In genomic region chr2:36732701-36733036, GRCh38 we compare ENCODE assay signal across 18 cellular contexts. TPM values are rescaled to one million over a fixed set of nuclear protein-coding genes. Genes with fewer than 3 reads are reported as not detected.
DNase-seq lines count a peak whose midpoint lies in the region; ATAC-seq, FAIRE-seq and TF ChIP-seq lines count a peak whose summit lies in the region.
"Had no signal": no experiment of that assay in that cellular context is flagged by ENCODE, and none has a peak within 500 bp of the region (broad histone marks: within the 10 kb centered on the region; RNA-seq: fewer than 3 reads in every experiment).

No MANE protein-coding gene starts in this region.

- H3K9ac ChIP-seq in K562 (ENCODE audit: insufficient read depth in 1 of 2, low read depth in 2 of 2, low read length in 2 of 2) (no peak overlapping the region), keratinocyte (ENCODE audit: control insufficient read depth, extremely low read depth, insufficient read depth, low read length) (no peak overlapping the region), H9 (ENCODE audit: extremely low read depth, insufficient read length, low read length) (no peak overlapping the region)
- H3K9ac ChIP-seq: BLaER1 treated with 17β-estradiol and CSF1 and Interleukin-3, amounts not matched to agents 10 nM and 100 nM had no signal

- H2BK20ac ChIP-seq in H9 (ENCODE audit: low read depth, low read length, poor library complexity, severe bottlenecking) = no peak overlapping the region

- no peak overlapping the region for H2AK5ac ChIP-seq in H9 (ENCODE audit: insufficient read length, low read length)

- H3K4me3 ChIP-seq in right cardiac atrium (ENCODE audit: low read length) (no peak overlapping the region), K562 (no peak overlapping the region), keratinocyte (ENCODE audit: control insufficient read depth in 2 of 3, extremely low read depth in 1 of 3, insufficient read depth in 2 of 3, low read depth in 1 of 3, low read length in 3 of 3) (no peak overlapping the region)
- H3K4me3 ChIP-seq: BLaER1 treated with 17β-estradiol and CSF1 and Interleukin-3, amounts not matched to agents 10 nM and 100 nM had no signal

- H3K4me2 ChIP-seq in K562 (ENCODE audit: insufficient read depth, low read length) (no peak overlapping the region), keratinocyte (ENCODE audit: control insufficient read depth, extremely low read depth, insufficient read depth, low read depth, low read length) (peak overlapping the region; percentile 33), H9 (ENCODE audit: insufficient read depth, insufficient read length, low read length) (no peak overlapping the region)
- H3K4me2 ChIP-seq: BLaER1 treated with 17β-estradiol and CSF1 and Interleukin-3, amounts not matched to agents 10 nM and 100 nM had no signal

- in situ Hi-C loops in K562 (cut with MboI) = no loop called here

- TF ChIP-seq EP300 in K562 (IDR thresholded peaks at IDR 0.05; ENCODE audit: low read length) = no peak

- no peak overlapping the region for H3K56ac ChIP-seq in H9 (ENCODE audit: insufficient read length, low read depth, low read length)

- H3K4me1 ChIP-seq in right cardiac atrium (ENCODE audit: control insufficient read depth, insufficient read depth, low read length) (no peaks in the 10 kb centered on the region), K562 (replicated peaks in 1 of 2; ENCODE audit: control insufficient read depth in 2 of 2, insufficient read depth in 2 of 2, low read length in 2 of 2) (no peaks in the 10 kb centered on the region), keratinocyte (ENCODE audit: control insufficient read depth, extremely low read depth, insufficient read depth, low read length) (no peaks in the 10 kb centered on the region), H9 (ENCODE audit: insufficient read depth, low read length) (peaks cover 5% of the 10 kb centered on the region; the same call in 1 of the 2 replicates)
- H3K4me1 ChIP-seq: BLaER1 treated with 17β-estradiol and CSF1 and Interleukin-3, amounts not matched to agents 10 nM and 100 nM had no signal

- H3K27ac ChIP-seq in right cardiac atrium (ENCODE audit: low read length) (peak overlapping the region; percentile 48), K562 (ENCODE audit: extremely low read depth, low read depth, low read length) (no peak overlapping the region), keratinocyte (ENCODE audit: control insufficient read depth, insufficient read depth, low read length) (no peak overlapping the region), H9 (ENCODE audit: insufficient read length, low read depth, low read length) (no peak overlapping the region)
- H3K27ac ChIP-seq: BLaER1 treated with 17β-estradiol and CSF1 and Interleukin-3, amounts not matched to agents 10 nM and 100 nM had no signal

- no peaks in the 10 kb centered on the region; the same call in 1 of the 2 replicates for H3K27me3 Mint-ChIP-seq in H9 (ENCODE audit: low read depth)

- H4K20me1 ChIP-seq in K562 (replicated peaks; ENCODE audit: control insufficient read depth, insufficient read depth, low read length) = no peaks in the 10 kb centered on the region
- no peaks in the 10 kb centered on the region for H4K20me1 ChIP-seq in keratinocyte (ENCODE audit: control insufficient read depth, extremely low read depth, insufficient read depth, low read length)
- H4K20me1 ChIP-seq in H9 (ENCODE audit: control insufficient read depth, insufficient read depth, insufficient read length) = no peaks in the 10 kb centered on the region
- H4K20me1 ChIP-seq: BLaER1 treated with 17β-estradiol and CSF1 and Interleukin-3, amounts not matched to agents 10 nM and 100 nM had no signal

- DNase-seq in right cardiac atrium (no peak), Right ventricle myocardium inferior (ENCODE audit: missing footprints) (no peak), K562 (ENCODE audit: extremely low read depth in 1 of 4, low spot score in 3 of 4) (no peak), keratinocyte (ENCODE audit: low read depth, low spot score) (no peak), dedifferentiated amniotic fluid mesenchymal stem cell (ENCODE audit: extremely low spot score) (no peak), GM19239 (ENCODE audit: insufficient read length, low spot score) (no peak), H9 (no peak)
- DNase-seq: 8988T; ACHN; CD4-positive, CD25-positive, alpha-beta regulatory T cell; DMS 273 treated with DMSO at 0.1 percent for 48 hours; H7 had no signal

- no peak overlapping the region for H3K4me3 Mint-ChIP-seq in H9
- H3K4me3 Mint-ChIP-seq: CD4-positive, CD25-positive, alpha-beta regulatory T cell; IgD-negative memory B cell had no signal

- dilution Hi-C loops in keratinocyte (cut with MboI; ENCODE audit: extremely low pct_ligation_motif_present, low sequenced_read_pairs) = no loop called here

- H2BK120ac ChIP-seq in H9 (ENCODE audit: low read depth, low read length, poor library complexity, severe bottlenecking) = no peak overlapping the region

- TF ChIP-seq POLR2A in K562 (conservative IDR thresholded peaks at IDR 0.05) = no peak

- TF ChIP-seq CTCF in K562 (IDR thresholded peaks at IDR 0.05 in 2 of 3, conservative IDR thresholded peaks at IDR 0.05 in 1 of 3; ENCODE audit: insufficient read depth in 2 of 3, low read depth in 1 of 3, low read length in 3 of 3) (no peak), keratinocyte (optimal IDR thresholded peaks at IDR 0.05 in 1 of 3, IDR thresholded peaks at IDR 0.05 in 1 of 3, conservative IDR thresholded peaks at IDR 0.05 in 1 of 3; ENCODE audit: extremely low read depth in 1 of 3, insufficient read depth in 2 of 3, low read length in 3 of 3) (no peak), H9 (conservative IDR thresholded peaks at IDR 0.05) (no peak)

- H4K91ac ChIP-seq in H9 (ENCODE audit: insufficient read length, low read depth, low read length) = no peak overlapping the region

- peaks cover 1 to 12% (median 8%) of the 10 kb centered on the region in 3 experiments; a peak in 6 of 7 replicates for H3K36me3 Mint-ChIP-seq in H9 (ENCODE audit: insufficient read depth in 1 of 3, low read depth in 3 of 3)
- H3K36me3 Mint-ChIP-seq: CD4-positive, CD25-positive, alpha-beta regulatory T cell; IgD-negative memory B cell had no signal

- POLR2A ChIA-PET in K562 (lab: Yijun Ruan, JAX) = no interaction called here

- no peak overlapping the region for H2BK5ac ChIP-seq in H9 (ENCODE audit: insufficient read length, low read length)

- no peak overlapping the region for H3K4ac ChIP-seq in H9 (ENCODE audit: low read depth, low read length)

- BruUV-seq in K562 (replicated peaks; lab: Mats Ljungman, UMichigan) = no TSS peak

- TF ChIP-seq RAD21 in K562 (CRISPR knock-in tag; conservative IDR thresholded peaks at IDR 0.05 in 1 of 2, IDR thresholded peaks at IDR 0.05 in 1 of 2) = no peak

- no peaks in the 10 kb centered on the region for H3K79me1 ChIP-seq in H9 (ENCODE audit: insufficient read depth, low read depth, low read length, poor library complexity, severe bottlenecking)

- no peaks in the 10 kb centered on the region for H3K79me2 ChIP-seq in K562 (ENCODE audit: control insufficient read depth, insufficient read depth, low read length)
- H3K79me2 ChIP-seq in keratinocyte (ENCODE audit: control insufficient read depth, insufficient read depth, low read length) = no peaks in the 10 kb centered on the region
- no peaks in the 10 kb centered on the region for H3K79me2 ChIP-seq in H9 (ENCODE audit: insufficient read depth, low read length)

- H3K9me3 ChIP-seq in right cardiac atrium (ENCODE audit: control insufficient read depth, low read length) (peaks cover 3% of the 10 kb centered on the region), K562 (replicated peaks; ENCODE audit: control insufficient read depth, insufficient read depth, low read depth, low read length) (no peaks in the 10 kb centered on the region), keratinocyte (ENCODE audit: control insufficient read depth, low read depth, low read length) (no peaks in the 10 kb centered on the region), H9 (ENCODE audit: control insufficient read depth, low read depth, low read length) (peaks cover 5% of the 10 kb centered on the region)

- no peak overlapping the region for H3K27ac Mint-ChIP-seq in H9
- H3K27ac Mint-ChIP-seq: IgD-negative memory B cell had no signal

- no peak overlapping the region for H4K5ac ChIP-seq in H9 (ENCODE audit: insufficient read length, low read depth, low read length)

- intact Hi-C loops in right cardiac atrium (cut with DNase I) (no loop called here), Right ventricle myocardium inferior (cut with DNase I) (no loop called here), K562 (cut with micrococcal nuclease) (no loop called here)

- FAIRE-seq in K562 (lab: Jason Lieb, UNC) (no peak), keratinocyte (lab: Jason Lieb, UNC) (no peak), GM19239 (lab: Jason Lieb, UNC) (no peak)
- FAIRE-seq: GM18507 had no signal

- H3K23me2 ChIP-seq in H9 (ENCODE audit: insufficient read length, low read depth, low read length, poor library complexity, severe bottlenecking) = no peaks in the 10 kb centered on the region

- H3K9me3 Mint-ChIP-seq in H9 = peaks cover 7 to 9% of the 10 kb centered on the region in 2 experiments; a peak in 3 of 5 replicates

- H2AFZ ChIP-seq in K562 (ENCODE audit: low read depth, low read length) (no peak overlapping the region), keratinocyte (ENCODE audit: control insufficient read depth, low read length) (no peak overlapping the region), H9 (ENCODE audit: low read length) (no peak overlapping the region)

- no peak overlapping the region for H4K8ac ChIP-seq in H9 (replicated peaks; ENCODE audit: insufficient read length, low read depth, low read length)

- H3K4me1 Mint-ChIP-seq in H9 = peaks cover 36% of the 10 kb centered on the region in 2 experiments
- H3K4me1 Mint-ChIP-seq: CD4-positive, CD25-positive, alpha-beta regulatory T cell; IgD-negative memory B cell had no signal

- no peak overlapping the region for H3K23ac ChIP-seq in H9 (ENCODE audit: insufficient read length, low read depth, low read length)

- no peak for ATAC-seq in right cardiac atrium
- ATAC-seq in Right ventricle myocardium inferior = no peak
- ATAC-seq in K562 = no peak
- ATAC-seq in GM18498 (IDR thresholded peaks at IDR 0.05; ENCODE audit: unreplicated experiment) = no peak

- no peak overlapping the region for H3K18ac ChIP-seq in H9 (ENCODE audit: insufficient read length, low read depth, low read length)

- H3K36me3 ChIP-seq in K562 (ENCODE audit: control insufficient read depth, insufficient read depth, low read length) (no peaks in the 10 kb centered on the region), keratinocyte (ENCODE audit: control insufficient read depth in 2 of 2, extremely low read depth in 1 of 2, insufficient read depth in 2 of 2, low read length in 2 of 2) (no peaks in the 10 kb centered on the region)
- H3K36me3 ChIP-seq: BLaER1 treated with 17β-estradiol and CSF1 and Interleukin-3, amounts not matched to agents 10 nM and 100 nM had no signal

- CTCF ChIA-PET in K562 (lab: Yijun Ruan, JAX; ENCODE audit: low intra/inter-chr PET ratio) = no interaction called here

- H3K27me3 ChIP-seq in right cardiac atrium (ENCODE audit: control insufficient read depth, insufficient read depth) = no peaks in the 10 kb centered on the region
- peaks cover 0 to 5% of the 10 kb centered on the region in 2 experiments; a peak in 2 of 5 replicates for H3K27me3 ChIP-seq in K562 (ENCODE audit: control insufficient read depth in 2 of 2, insufficient read depth in 2 of 2, low read length in 2 of 2)
- no peaks in the 10 kb centered on the region for H3K27me3 ChIP-seq in keratinocyte (ENCODE audit: control insufficient read depth, extremely low read depth, insufficient read depth, low read length)
- H3K27me3 ChIP-seq in H9 (ENCODE audit: insufficient read depth, low read length) = no peaks in the 10 kb centered on the region
- H3K27me3 ChIP-seq: BLaER1 treated with 17β-estradiol and CSF1 and Interleukin-3, amounts not matched to agents 10 nM and 100 nM had no signal

- H3K9me1 ChIP-seq in K562 (ENCODE audit: control insufficient read depth, insufficient read depth, low read length) (no peaks in the 10 kb centered on the region), keratinocyte (ENCODE audit: control insufficient read depth, extremely low read depth, insufficient read depth, low read length) (no peaks in the 10 kb centered on the region)

- 78% methylated on average over 2 of the region's 2 CpGs for WGBS in right cardiac atrium
- WGBS in K562 (ENCODE audit: insufficient coverage, low coverage, missing lambda C conversion rate) = 0% methylated on average over 2 of the region's 2 CpGs
- no CpG with 5 or more reads among the region's 2 CpGs for WGBS in H9 (ENCODE audit: extremely low coverage, insufficient read length, low lambda C conversion rate)

- H2BK15ac ChIP-seq in H9 (ENCODE audit: low read depth, low read length) = no peak overlapping the region

- no peak overlapping the region for H3K14ac ChIP-seq in H9 (ENCODE audit: insufficient read depth, low read length)

- H2BK12ac ChIP-seq in H9 (ENCODE audit: insufficient read length, low read depth, low read length) = no peak overlapping the region

- H3T11ph ChIP-seq in H9 (ENCODE audit: low read length) = no peak overlapping the region

RNA-seq across cellular contexts. Expression of gene VIT, which starts 36.2 kb away (rescaled TPM):
- total RNA-seq in right cardiac atrium (10 to 100 TPM; 10.2 to 25.0 (median 16.2) TPM), Right ventricle myocardium inferior (21.6 TPM), K562 (2014; rRNA removed) (not detected in 2 replicates), K562 (2014; rRNA removed; fragmentation: Illumina TruSeq; extraction: Trizol) (not detected in 2 replicates), K562 (2015; rRNA removed; fragmentation: Illumina TruSeq; extraction: Trizol) (not detected in 2 replicates), K562 (2021) (not detected in 2 replicates), H9 (2021) (0.15 TPM in 1 of 2 replicates, not detected in the other)
- polyA plus RNA-seq in right cardiac atrium (11.7 TPM), K562 (2011; rRNA removed) (not detected in 2 replicates), K562 (2014; fragmentation: Illumina TruSeq; extraction: Trizol) (not detected in 2 replicates), K562 (2014; fragmentation: Nextera tagmentation; extraction: Ambion mirVana) (not detected), K562 (2014; rRNA removed) (not detected in 2 replicates), keratinocyte (0.33 to 0.79 TPM (median 0.75 TPM) in 3 replicates)
- not detected in 2 replicates for total RNA-seq in K562 (2011; cell fraction: chromatin; rRNA removed; ENCODE audit: low replicate concordance)
- not detected in 2 replicates for total RNA-seq in K562 (2011; cell fraction: nucleolus; rRNA removed)
- total RNA-seq in K562 (2011; cell fraction: nucleoplasm; rRNA removed) = not detected in 2 replicates
- not detected in 2 replicates for polyA plus RNA-seq in K562 (2011; cell fraction: cytosol; rRNA removed)
- not detected in 2 replicates for polyA plus RNA-seq in K562 (2011; cell fraction: nucleus; rRNA removed)
- polyA plus RNA-seq in K562 (2012) = not detected in 2 replicates
- polyA minus RNA-seq in K562 (2011; rRNA and poly(A)+ RNA removed) = not detected in 2 replicates
- not detected in 2 replicates for polyA minus RNA-seq in K562 (2011; cell fraction: cytosol; rRNA and poly(A)+ RNA removed)
- polyA minus RNA-seq in K562 (2011; cell fraction: nucleus; rRNA and poly(A)+ RNA removed) = not detected in 2 replicates
- not detected for polyA plus RNA-seq in keratinocyte (2011; ENCODE audit: low read depth)
- 0.23 and 0.25 TPM in 2 replicates for polyA plus RNA-seq in keratinocyte (2011; cell fraction: cytosol; rRNA removed)
- polyA plus RNA-seq in keratinocyte (2011; cell fraction: nucleus; rRNA removed) = 0.37 TPM in 2 replicates
- polyA plus RNA-seq in keratinocyte (2012; ENCODE audit: low replicate concordance) = 0.26 TPM in 1 of 2 replicates, not detected in the other
- 0.36 to 0.96 TPM in 2 of 3 replicates, not detected in the other for polyA minus RNA-seq in keratinocyte
- not detected for polyA minus RNA-seq in keratinocyte (2011; cell fraction: cytosol; rRNA and poly(A)+ RNA removed)
- polyA minus RNA-seq in keratinocyte (2011; cell fraction: nucleus; rRNA and poly(A)+ RNA removed) = 0.21 TPM in 1 of 2 replicates, not detected in the other
- total RNA-seq: CD4-positive, CD25-positive, alpha-beta regulatory T cell; Daoy; H7; HT1080 had no signal
- polyA plus RNA-seq: CD4-positive, CD25-positive, alpha-beta regulatory T cell had no signal
